Comparison of ENCODE assay signal across 8 cellular contexts in the genomic region with DNA sequence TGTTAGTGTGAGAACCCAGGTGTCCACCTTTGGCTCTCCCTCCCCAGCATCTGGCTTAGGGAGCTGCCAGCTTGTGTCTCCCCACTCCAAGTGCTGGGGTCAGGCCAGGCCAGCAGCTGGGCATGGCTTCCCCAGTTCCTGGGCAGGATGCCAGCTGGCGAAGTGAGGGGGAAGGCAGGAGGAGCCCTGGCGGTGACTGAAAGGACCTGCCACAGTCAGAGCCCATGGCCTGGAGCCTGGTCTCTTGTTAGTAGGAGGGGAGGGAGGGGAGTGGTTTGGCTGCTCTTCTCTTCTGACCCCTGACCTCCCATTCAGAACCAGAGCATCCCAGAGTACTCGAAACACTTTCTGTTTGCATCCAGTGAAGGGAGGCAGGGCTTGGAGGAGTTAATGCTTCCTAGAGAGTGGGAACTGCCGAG. TPM values are rescaled to one million over a fixed set of nuclear protein-coding genes. Genes with fewer than 3 reads are reported as not detected.
DNase-seq lines count a peak whose midpoint lies in the region; ATAC-seq and TF ChIP-seq lines count a peak whose summit lies in the region.

No MANE protein-coding gene starts in this region.

- H3K36me3 ChIP-seq in A673 (ENCODE audit: insufficient read depth, low read length, poor library complexity, severe bottlenecking) (peaks cover 47% of the 10 kb centered on the region), H7 (replicated peaks; ENCODE audit: control insufficient read depth, insufficient read depth, low read length) (no peaks in the 10 kb centered on the region), neuron (ENCODE audit: insufficient read depth, low read length) (peaks cover 28% of the 10 kb centered on the region)

- peak overlapping the region; percentile 37 for H3K27ac Mint-ChIP-seq in activated naive CD4-positive, alpha-beta T cell treated with anti-CD3 and anti-CD28 coated beads, Interleukin-2, amount 10 ng/mL, durations not matched to agents 7 days and 5 days

- peaks cover 38% of the 10 kb centered on the region for H3K36me3 Mint-ChIP-seq in activated naive CD4-positive, alpha-beta T cell treated with anti-CD3 and anti-CD28 coated beads, Interleukin-2, amount 10 ng/mL, durations not matched to agents 7 days and 5 days

- peak overlapping the region; percentile 52 for H3K4me3 ChIP-seq in A673 (ENCODE audit: low read depth, low read length, poor library complexity, severe bottlenecking)
- no peak overlapping the region for H3K4me3 ChIP-seq in H7 (ENCODE audit: insufficient read depth, low read depth, low read length)
- peak overlapping the region; percentile 55 for H3K4me3 ChIP-seq in neuron (ENCODE audit: low read length)

- H3K27me3 Mint-ChIP-seq in activated naive CD4-positive, alpha-beta T cell treated with anti-CD3 and anti-CD28 coated beads, Interleukin-2, amount 10 ng/mL, durations not matched to agents 7 days and 5 days, result no peaks in the 10 kb centered on the region

- no peak overlapping the region for H2AFZ ChIP-seq in neuron (ENCODE audit: low read depth, low read length)

- H3K27ac ChIP-seq in A673 (ENCODE audit: low read depth, low read length, poor library complexity, severe bottlenecking) (peak overlapping the region; percentile 94), foreskin keratinocyte (no peak overlapping the region)

- TF ChIP-seq CTCF in A673 (conservative IDR thresholded peaks at IDR 0.05; ENCODE audit: low read depth, low read length) (peak; percentile 42), foreskin keratinocyte (conservative IDR thresholded peaks at IDR 0.05) (peak; percentile 49)

- no peaks in the 10 kb centered on the region for H3K9me3 Mint-ChIP-seq in activated naive CD4-positive, alpha-beta T cell treated with anti-CD3 and anti-CD28 coated beads, Interleukin-2, amount 10 ng/mL, durations not matched to agents 7 days and 5 days

- H3K4me3 Mint-ChIP-seq in activated naive CD4-positive, alpha-beta T cell treated with anti-CD3 and anti-CD28 coated beads, Interleukin-2, amount 10 ng/mL, durations not matched to agents 7 days and 5 days, result no peak overlapping the region

- intact Hi-C loops in A673 (cut with micrococcal nuclease; ENCODE audit: unreplicated experiment), result loop anchor here (5.0 kb wide), 3 partner anchors 43 to 333 kb away; a partner anchor contains a TSS

- H3K4me1 ChIP-seq in A673 (ENCODE audit: insufficient read depth, low read length, poor library complexity, severe bottlenecking) (peaks cover 22% of the 10 kb centered on the region), foreskin keratinocyte (peaks cover 18% of the 10 kb centered on the region), neuron (ENCODE audit: insufficient read depth, low read length) (peaks cover 35% of the 10 kb centered on the region)

- H3K27me3 ChIP-seq in A673 (replicated peaks; ENCODE audit: insufficient read depth, low read depth, low read length, poor library complexity) (no peaks in the 10 kb centered on the region), H7 (ENCODE audit: control insufficient read depth, insufficient read depth, low read length) (peaks cover 17% of the 10 kb centered on the region), foreskin keratinocyte (no peaks in the 10 kb centered on the region), neuron (ENCODE audit: insufficient read depth, low read length) (no peaks in the 10 kb centered on the region)

- POLR2A ChIA-PET in A673 (lab: Charles Lee; ENCODE audit: low non-redundant PET), result no interaction called here

- peak; percentile 23 for ATAC-seq in foreskin keratinocyte
- no peak for ATAC-seq in GM19023 (IDR thresholded peaks at IDR 0.05; ENCODE audit: unreplicated experiment)
- no peak for ATAC-seq in HG02884 (IDR thresholded peaks at IDR 0.05; ENCODE audit: unreplicated experiment)

- DNase-seq in A673 (ENCODE audit: low spot score) (peak; percentile 89), H7 (peak; percentile 81), NCI-H748 (lab: John Stamatoyannopoulos, UW; ENCODE audit: unreplicated experiment) (peak; percentile 98), foreskin keratinocyte (peak in 1 of 2 donors; percentile 53)
- peak; percentile 45 for DNase-seq in activated naive CD4-positive, alpha-beta T cell treated with anti-CD3 and anti-CD28 coated beads, Interleukin-2, amount 10 ng/mL, durations not matched to agents 7 days and 5 days

- no TSS peak for BruUV-seq in A673 (replicated peaks; lab: Mats Ljungman, UMichigan)

- H3K4me1 Mint-ChIP-seq in activated naive CD4-positive, alpha-beta T cell treated with anti-CD3 and anti-CD28 coated beads, Interleukin-2, amount 10 ng/mL, durations not matched to agents 7 days and 5 days, result peaks cover 14% of the 10 kb centered on the region

- no peaks in the 10 kb centered on the region for H3K9me3 ChIP-seq in A673 (ENCODE audit: low read depth, low read length, poor library complexity, severe bottlenecking)
- no peaks in the 10 kb centered on the region for H3K9me3 ChIP-seq in neuron (ENCODE audit: low read length)

- CTCF ChIA-PET in A673 (lab: Charles Lee), result no interaction called here
- CTCF ChIA-PET in activated naive CD4-positive, alpha-beta T cell treated with anti-CD3 and anti-CD28 coated beads, Interleukin-2, amount 10 ng/mL, durations not matched to agents 7 days and 5 days (lab: Charles Lee), result interaction anchor here (1.0 to 1.2 kb wide), 2 partner anchors 28 to 95 kb away, joined by 3 to 4 read pairs; no protein-coding TSS in a partner anchor

RNA-seq across cellular contexts. Expression of a gene that starts 0.6 kb away (rescaled TPM):
- 249 and 264 TPM in 2 replicates for total RNA-seq in A673 (2021)
- total RNA-seq in H7 (2014; rRNA removed; shearing (Covaris generic)), result 30.1 TPM in 2 replicates
- 89.8 and 91.3 TPM in 2 replicates for total RNA-seq in foreskin keratinocyte
- 66.8 and 76.4 TPM in 2 replicates for polyA plus RNA-seq in foreskin keratinocyte

RNA-seq across cellular contexts. Expression of a gene that starts 26.9 kb away (rescaled TPM):
- total RNA-seq in A673 (2021), result 0.83 and 1.1 TPM in 2 replicates
- 0.17 and 2.0 TPM in 2 replicates for total RNA-seq in H7 (2014; rRNA removed; shearing (Covaris generic))
- 1.9 and 2.3 TPM in 2 replicates for total RNA-seq in foreskin keratinocyte
- polyA plus RNA-seq in foreskin keratinocyte, result 1.5 TPM in 2 replicates

RNA-seq across cellular contexts. Expression of a gene that starts 31.4 kb away (rescaled TPM):
- total RNA-seq in A673 (2021) (16.9 and 18.7 TPM in 2 replicates), foreskin keratinocyte (8.9 and 10.2 TPM in 2 replicates)
- total RNA-seq in H7 (2014; rRNA removed; shearing (Covaris generic)), result 10.2 and 10.3 TPM in 2 replicates
- 4.8 and 6.6 TPM in 2 replicates for polyA plus RNA-seq in foreskin keratinocyte

RNA-seq across cellular contexts. Expression of a gene that starts 31.8 kb away (rescaled TPM):
- total RNA-seq in A673 (2021) (64.3 and 67.7 TPM in 2 replicates), foreskin keratinocyte (119 and 136 TPM in 2 replicates)
- 59.0 and 81.9 TPM in 2 replicates for total RNA-seq in H7 (2014; rRNA removed; shearing (Covaris generic))
- 143 and 146 TPM in 2 replicates for polyA plus RNA-seq in foreskin keratinocyte

RNA-seq across cellular contexts. Expression of a gene that starts 34.3 kb away (rescaled TPM):
- total RNA-seq in A673 (2021), result 1.7 and 3.0 TPM in 2 replicates
- total RNA-seq in H7 (2014; rRNA removed; shearing (Covaris generic)), result 7.2 and 27.0 TPM in 2 replicates
- 0.58 and 0.67 TPM in 2 replicates for total RNA-seq in foreskin keratinocyte
- 0.65 and 1.3 TPM in 2 replicates for polyA plus RNA-seq in foreskin keratinocyte
